In the genomic region with DNA sequence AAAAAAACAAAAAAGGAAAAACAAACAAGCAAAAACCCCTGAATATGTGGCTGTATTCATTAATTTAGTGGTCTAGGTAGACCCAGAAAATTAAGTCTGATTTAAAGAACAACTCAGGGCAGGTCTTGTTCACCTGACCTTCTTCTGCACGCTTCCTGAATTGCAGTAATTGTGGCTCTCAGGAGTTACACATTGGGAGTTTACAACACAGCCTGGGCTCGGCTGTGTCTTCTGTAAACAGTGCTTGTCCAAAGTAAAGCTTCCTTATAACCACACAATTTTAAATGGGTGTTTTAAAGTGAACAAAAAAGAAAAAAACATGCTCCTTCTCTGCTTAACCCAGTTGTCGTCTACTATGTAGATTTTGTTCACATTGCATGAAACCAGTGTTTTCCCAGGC, we compare ENCODE assay signal across 1 cellular context.
TF ChIP-seq lines count a peak whose summit lies in the region.

No MANE protein-coding gene starts in this region.

TF ChIP-seq in GM23338, 12 proteins besides CTCF, POLR2A, EP300 and RAD21 (continued from another document):
- TF ChIP-seq NANOG (IDR thresholded peaks at IDR 0.05; ENCODE audit: borderline replicate concordance) (no peak), ZNF331 (CRISPR knock-in tag; IDR thresholded peaks at IDR 0.05; ENCODE audit: low read depth) (no peak), EZH2 (IDR thresholded peaks at IDR 0.05; ENCODE audit: low read depth, unreplicated experiment) (no peak)
- TF ChIP-seq, protein P1, sequence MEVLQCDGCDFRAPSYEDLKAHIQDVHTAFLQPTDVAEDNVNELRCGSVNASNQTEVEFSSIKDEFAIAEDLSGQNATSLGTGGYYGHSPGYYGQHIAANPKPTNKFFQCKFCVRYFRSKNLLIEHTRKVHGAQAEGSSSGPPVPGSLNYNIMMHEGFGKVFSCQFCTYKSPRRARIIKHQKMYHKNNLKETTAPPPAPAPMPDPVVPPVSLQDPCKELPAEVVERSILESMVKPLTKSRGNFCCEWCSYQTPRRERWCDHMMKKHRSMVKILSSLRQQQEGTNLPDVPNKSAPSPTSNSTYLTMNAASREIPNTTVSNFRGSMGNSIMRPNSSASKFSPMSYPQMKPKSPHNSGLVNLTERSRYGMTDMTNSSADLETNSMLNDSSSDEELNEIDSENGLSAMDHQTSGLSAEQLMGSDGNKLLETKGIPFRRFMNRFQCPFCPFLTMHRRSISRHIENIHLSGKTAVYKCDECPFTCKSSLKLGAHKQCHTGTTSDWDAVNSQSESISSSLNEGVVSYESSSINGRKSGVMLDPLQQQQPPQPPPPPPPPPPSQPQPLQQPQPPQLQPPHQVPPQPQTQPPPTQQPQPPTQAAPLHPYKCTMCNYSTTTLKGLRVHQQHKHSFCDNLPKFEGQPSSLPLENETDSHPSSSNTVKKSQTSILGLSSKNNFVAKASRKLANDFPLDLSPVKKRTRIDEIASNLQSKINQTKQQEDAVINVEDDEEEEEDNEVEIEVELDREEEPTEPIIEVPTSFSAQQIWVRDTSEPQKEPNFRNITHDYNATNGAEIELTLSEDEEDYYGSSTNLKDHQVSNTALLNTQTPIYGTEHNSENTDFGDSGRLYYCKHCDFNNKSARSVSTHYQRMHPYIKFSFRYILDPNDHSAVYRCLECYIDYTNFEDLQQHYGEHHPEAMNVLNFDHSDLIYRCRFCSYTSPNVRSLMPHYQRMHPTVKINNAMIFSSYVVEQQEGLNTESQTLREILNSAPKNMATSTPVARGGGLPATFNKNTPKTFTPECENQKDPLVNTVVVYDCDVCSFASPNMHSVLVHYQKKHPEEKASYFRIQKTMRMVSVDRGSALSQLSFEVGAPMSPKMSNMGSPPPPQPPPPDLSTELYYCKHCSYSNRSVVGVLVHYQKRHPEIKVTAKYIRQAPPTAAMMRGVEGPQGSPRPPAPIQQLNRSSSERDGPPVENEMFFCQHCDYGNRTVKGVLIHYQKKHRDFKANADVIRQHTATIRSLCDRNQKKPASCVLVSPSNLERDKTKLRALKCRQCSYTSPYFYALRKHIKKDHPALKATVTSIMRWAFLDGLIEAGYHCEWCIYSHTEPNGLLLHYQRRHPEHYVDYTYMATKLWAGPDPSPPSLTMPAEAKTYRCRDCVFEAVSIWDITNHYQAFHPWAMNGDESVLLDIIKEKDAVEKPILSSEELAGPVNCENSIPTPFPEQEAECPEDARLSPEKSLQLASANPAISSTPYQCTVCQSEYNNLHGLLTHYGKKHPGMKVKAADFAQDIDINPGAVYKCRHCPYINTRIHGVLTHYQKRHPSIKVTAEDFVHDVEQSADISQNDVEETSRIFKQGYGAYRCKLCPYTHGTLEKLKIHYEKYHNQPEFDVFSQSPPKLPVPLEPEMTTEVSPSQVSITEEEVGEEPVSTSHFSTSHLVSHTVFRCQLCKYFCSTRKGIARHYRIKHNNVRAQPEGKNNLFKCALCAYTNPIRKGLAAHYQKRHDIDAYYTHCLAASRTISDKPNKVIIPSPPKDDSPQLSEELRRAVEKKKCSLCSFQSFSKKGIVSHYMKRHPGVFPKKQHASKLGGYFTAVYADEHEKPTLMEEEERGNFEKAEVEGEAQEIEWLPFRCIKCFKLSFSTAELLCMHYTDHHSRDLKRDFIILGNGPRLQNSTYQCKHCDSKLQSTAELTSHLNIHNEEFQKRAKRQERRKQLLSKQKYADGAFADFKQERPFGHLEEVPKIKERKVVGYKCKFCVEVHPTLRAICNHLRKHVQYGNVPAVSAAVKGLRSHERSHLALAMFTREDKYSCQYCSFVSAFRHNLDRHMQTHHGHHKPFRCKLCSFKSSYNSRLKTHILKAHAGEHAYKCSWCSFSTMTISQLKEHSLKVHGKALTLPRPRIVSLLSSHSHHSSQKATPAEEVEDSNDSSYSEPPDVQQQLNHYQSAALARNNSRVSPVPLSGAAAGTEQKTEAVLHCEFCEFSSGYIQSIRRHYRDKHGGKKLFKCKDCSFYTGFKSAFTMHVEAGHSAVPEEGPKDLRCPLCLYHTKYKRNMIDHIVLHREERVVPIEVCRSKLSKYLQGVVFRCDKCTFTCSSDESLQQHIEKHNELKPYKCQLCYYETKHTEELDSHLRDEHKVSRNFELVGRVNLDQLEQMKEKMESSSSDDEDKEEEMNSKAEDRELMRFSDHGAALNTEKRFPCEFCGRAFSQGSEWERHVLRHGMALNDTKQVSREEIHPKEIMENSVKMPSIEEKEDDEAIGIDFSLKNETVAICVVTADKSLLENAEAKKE (CRISPR knock-in tag; IDR thresholded peaks at IDR 0.05): no peak
